8 cellular contexts compared by ENCODE assay signal in the genomic region with DNA sequence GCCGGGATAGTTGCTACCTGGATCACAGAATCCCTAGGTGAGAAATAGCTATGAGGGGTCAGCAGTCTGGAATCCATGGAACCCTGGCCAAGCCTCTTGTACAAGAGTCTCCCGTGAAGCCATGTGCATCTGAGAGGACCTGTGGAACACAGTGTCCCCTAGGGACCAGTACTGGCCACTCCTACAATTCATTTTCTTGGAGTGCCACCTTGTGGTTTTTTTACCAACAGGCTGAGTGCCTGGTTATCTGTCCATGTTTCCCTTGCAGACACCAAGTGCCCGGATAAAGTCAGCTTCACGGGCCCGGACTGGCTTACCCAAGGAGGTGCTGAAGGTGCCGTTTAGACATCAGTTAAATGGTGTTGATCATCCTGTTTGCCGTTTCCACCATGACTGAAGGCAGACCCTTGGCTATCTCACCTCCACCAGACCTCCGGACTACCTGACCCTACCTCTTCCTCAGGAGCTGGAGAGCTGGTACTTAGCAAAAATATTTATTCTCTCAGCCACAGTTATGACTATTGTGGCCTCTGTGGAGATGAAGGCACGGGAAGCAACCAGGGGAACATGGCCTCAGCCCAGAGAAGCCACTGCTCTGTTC.
DNase-seq lines count a peak whose midpoint lies in the region; ATAC-seq and TF ChIP-seq lines count a peak whose summit lies in the region.

No MANE protein-coding gene starts in this region.

- H3K4me3 ChIP-seq in GM12865 (ENCODE audit: low read depth, low read length) (no peak overlapping the region), right atrium auricular region (no peak overlapping the region), sigmoid colon (no peak overlapping the region)

- H3K36me3 ChIP-seq in right atrium auricular region (peaks cover 45% of the 10 kb centered on the region), sigmoid colon (peaks cover 30 to 81% (median 42%) of the 10 kb centered on the region in 4 donors)

- H3K27ac ChIP-seq in right atrium auricular region (no peak overlapping the region), sigmoid colon (peak overlapping the region in 2 of 4 donors; percentile 3 to 27)

- no peak overlapping the region for H3K4me3 Mint-ChIP-seq in activated T-helper 17 cell treated with anti-CD3 and anti-CD28 coated beads, Interleukin-2, amount 50 U/mL, for 72 hours

- TF ChIP-seq EP300 in sigmoid colon (IDR thresholded peaks at IDR 0.05): no peak

- peak; percentile 21 for TF ChIP-seq CTCF in GM12865 (IDR thresholded peaks at IDR 0.05; ENCODE audit: insufficient read depth, low read depth, low read length, missing control alignments)
- peak; percentile 60 to 82 for TF ChIP-seq CTCF in right atrium auricular region (IDR thresholded peaks at IDR 0.05)
- TF ChIP-seq CTCF in sigmoid colon (IDR thresholded peaks at IDR 0.05): peak; percentile 41 to 85 (median 78)

- 57 to 74% methylated on average over 9 of the region's 9 CpGs for WGBS in sigmoid colon, 2 donors

- H3K27ac Mint-ChIP-seq in activated T-helper 17 cell treated with anti-CD3 and anti-CD28 coated beads, Interleukin-2, amount 50 U/mL, for 72 hours: peak overlapping the region; percentile 49

- H3K9me3 Mint-ChIP-seq in activated T-helper 17 cell treated with anti-CD3 and anti-CD28 coated beads, Interleukin-2, amount 50 U/mL, for 72 hours: no peaks in the 10 kb centered on the region

- peak; percentile 80 for DNase-seq in AG08395 (ENCODE audit: low spot score)
- peak; percentile 39 for DNase-seq in GM12865 (ENCODE audit: low read depth)
- DNase-seq in NCI-H2171 treated with DMSO at 0.1 percent for 48 hours (lab: John Stamatoyannopoulos, UW): peak; percentile 42
- DNase-seq in right atrium auricular region (ENCODE audit: low spot score): no peak
- no peak for DNase-seq in sigmoid colon
- no peak for DNase-seq in stimulated activated CD4-positive, alpha-beta T cell treated with anti-CD3 and anti-CD28 coated beads, Interleukin-12 subunit alpha, Interleukin-12 subunit beta, amount 100 ng/mL, for 4 hours

- H3K27me3 ChIP-seq in right atrium auricular region (no peaks in the 10 kb centered on the region), sigmoid colon (no peaks in the 10 kb centered on the region)

- ATAC-seq in activated T-helper 17 cell treated with anti-CD3 and anti-CD28 coated beads, Interleukin-2, amount 50 U/mL, for 72 hours (replicated peaks): peak; percentile 37
- ATAC-seq in GM18909 (IDR thresholded peaks at IDR 0.05; ENCODE audit: poor library complexity, unreplicated experiment): no peak

- H3K9me3 ChIP-seq in right atrium auricular region (no peaks in the 10 kb centered on the region), sigmoid colon (no peaks in the 10 kb centered on the region)

- H3K27me3 Mint-ChIP-seq in activated T-helper 17 cell treated with anti-CD3 and anti-CD28 coated beads, Interleukin-2, amount 50 U/mL, for 72 hours: no peaks in the 10 kb centered on the region

- no peaks in the 10 kb centered on the region for H3K4me1 Mint-ChIP-seq in activated T-helper 17 cell treated with anti-CD3 and anti-CD28 coated beads, Interleukin-2, amount 50 U/mL, for 72 hours

- TF ChIP-seq POLR2A in sigmoid colon (IDR thresholded peaks at IDR 0.05): no peak

- peaks cover 93% of the 10 kb centered on the region for H3K36me3 Mint-ChIP-seq in activated T-helper 17 cell treated with anti-CD3 and anti-CD28 coated beads, Interleukin-2, amount 50 U/mL, for 72 hours (ENCODE audit: low read depth)

- H3K4me1 ChIP-seq in right atrium auricular region: peaks cover 0 to 30% of the 10 kb centered on the region in 2 donors
- peaks cover 0 to 15% (median 2%) of the 10 kb centered on the region in 4 donors for H3K4me1 ChIP-seq in sigmoid colon

- intact Hi-C loops in sigmoid colon (cut with DNase I): loop anchor here (2.0 kb wide), 1 partner anchor 255 kb away; no protein-coding TSS in a partner anchor

Comparison
In these comparisons a context has a peak if more than half of its experiments do, and no peak if none do; other contexts are left out.
1. DNase-seq: peak in AG08395 (single experiment), GM12865 (single experiment) and NCI-H2171 treated with DMSO at 0.1 percent for 48 hours (single experiment); none in right atrium auricular region (single experiment), sigmoid colon (single experiment) and stimulated activated CD4-positive, alpha-beta T cell treated with anti-CD3 and anti-CD28 coated beads, Interleukin-12 subunit alpha, Interleukin-12 subunit beta, amount 100 ng/mL, for 4 hours (single experiment).
2. CTCF ChIP-seq: peak in every context shown above with its lines; median percentile 78 in sigmoid colon; 71 in right atrium auricular region; 21 in GM12865.